Comparison of ENCODE assay signal across 2 cellular contexts in the genomic region with DNA sequence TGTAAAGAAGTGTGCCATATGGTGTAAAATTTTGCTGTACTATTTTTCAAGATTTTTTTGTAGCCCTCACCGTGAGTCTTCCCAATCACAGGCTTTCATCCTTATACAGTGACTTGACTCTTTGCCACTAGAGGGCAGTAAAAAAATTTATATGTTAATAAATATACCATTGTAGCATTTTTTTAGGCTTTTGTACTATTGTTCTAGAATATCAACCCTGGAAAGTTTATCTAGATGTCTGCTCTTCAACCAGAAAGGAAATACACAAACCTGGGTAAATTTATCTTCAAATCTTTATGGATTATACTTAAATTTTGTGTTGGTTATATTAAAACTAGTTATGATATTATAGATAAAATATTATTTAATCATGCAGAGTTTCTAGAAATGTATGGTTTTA.
A peak's percentile ranks its signal among the peaks of the same experiment; 100 is the strongest.
TF ChIP-seq lines count a peak whose summit lies in the region.

No MANE protein-coding gene starts in this region.

TF ChIP-seq in GM12878, 131 proteins besides CTCF, POLR2A, EP300 and RAD21 (continued from another document):
- no peak for TF ChIP-seq HCFC1 (IDR thresholded peaks at IDR 0.05; ENCODE audit: low read length)
- no peak for TF ChIP-seq CREM (IDR thresholded peaks at IDR 0.05; ENCODE audit: low read depth)
- TF ChIP-seq ZNF217 (IDR thresholded peaks at IDR 0.05) = no peak
- no peak for TF ChIP-seq MXI1 (IDR thresholded peaks at IDR 0.05; ENCODE audit: low read depth, low read length)
- TF ChIP-seq, protein P1, sequence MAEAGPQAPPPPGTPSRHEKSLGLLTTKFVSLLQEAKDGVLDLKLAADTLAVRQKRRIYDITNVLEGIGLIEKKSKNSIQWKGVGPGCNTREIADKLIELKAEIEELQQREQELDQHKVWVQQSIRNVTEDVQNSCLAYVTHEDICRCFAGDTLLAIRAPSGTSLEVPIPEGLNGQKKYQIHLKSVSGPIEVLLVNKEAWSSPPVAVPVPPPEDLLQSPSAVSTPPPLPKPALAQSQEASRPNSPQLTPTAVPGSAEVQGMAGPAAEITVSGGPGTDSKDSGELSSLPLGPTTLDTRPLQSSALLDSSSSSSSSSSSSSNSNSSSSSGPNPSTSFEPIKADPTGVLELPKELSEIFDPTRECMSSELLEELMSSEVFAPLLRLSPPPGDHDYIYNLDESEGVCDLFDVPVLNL (IDR thresholded peaks at IDR 0.05; ENCODE audit: low read depth, low read length) = no peak
- peak; percentile 63; the same call in 1 of the 2 replicates for TF ChIP-seq SMC3 (IDR thresholded peaks at IDR 0.05; ENCODE audit: borderline replicate concordance, low read length)
- TF ChIP-seq, protein P2, sequence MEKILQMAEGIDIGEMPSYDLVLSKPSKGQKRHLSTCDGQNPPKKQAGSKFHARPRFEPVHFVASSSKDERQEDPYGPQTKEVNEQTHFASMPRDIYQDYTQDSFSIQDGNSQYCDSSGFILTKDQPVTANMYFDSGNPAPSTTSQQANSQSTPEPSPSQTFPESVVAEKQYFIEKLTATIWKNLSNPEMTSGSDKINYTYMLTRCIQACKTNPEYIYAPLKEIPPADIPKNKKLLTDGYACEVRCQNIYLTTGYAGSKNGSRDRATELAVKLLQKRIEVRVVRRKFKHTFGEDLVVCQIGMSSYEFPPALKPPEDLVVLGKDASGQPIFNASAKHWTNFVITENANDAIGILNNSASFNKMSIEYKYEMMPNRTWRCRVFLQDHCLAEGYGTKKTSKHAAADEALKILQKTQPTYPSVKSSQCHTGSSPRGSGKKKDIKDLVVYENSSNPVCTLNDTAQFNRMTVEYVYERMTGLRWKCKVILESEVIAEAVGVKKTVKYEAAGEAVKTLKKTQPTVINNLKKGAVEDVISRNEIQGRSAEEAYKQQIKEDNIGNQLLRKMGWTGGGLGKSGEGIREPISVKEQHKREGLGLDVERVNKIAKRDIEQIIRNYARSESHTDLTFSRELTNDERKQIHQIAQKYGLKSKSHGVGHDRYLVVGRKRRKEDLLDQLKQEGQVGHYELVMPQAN (conservative IDR thresholded peaks at IDR 0.05) = no peak
- TF ChIP-seq CBFB (IDR thresholded peaks at IDR 0.05; ENCODE audit: low read depth) = no peak

TF ChIP-seq in HepG2, 621 proteins besides CTCF, POLR2A, EP300 and RAD21 (continued from another document):
- TF ChIP-seq, protein P3, sequence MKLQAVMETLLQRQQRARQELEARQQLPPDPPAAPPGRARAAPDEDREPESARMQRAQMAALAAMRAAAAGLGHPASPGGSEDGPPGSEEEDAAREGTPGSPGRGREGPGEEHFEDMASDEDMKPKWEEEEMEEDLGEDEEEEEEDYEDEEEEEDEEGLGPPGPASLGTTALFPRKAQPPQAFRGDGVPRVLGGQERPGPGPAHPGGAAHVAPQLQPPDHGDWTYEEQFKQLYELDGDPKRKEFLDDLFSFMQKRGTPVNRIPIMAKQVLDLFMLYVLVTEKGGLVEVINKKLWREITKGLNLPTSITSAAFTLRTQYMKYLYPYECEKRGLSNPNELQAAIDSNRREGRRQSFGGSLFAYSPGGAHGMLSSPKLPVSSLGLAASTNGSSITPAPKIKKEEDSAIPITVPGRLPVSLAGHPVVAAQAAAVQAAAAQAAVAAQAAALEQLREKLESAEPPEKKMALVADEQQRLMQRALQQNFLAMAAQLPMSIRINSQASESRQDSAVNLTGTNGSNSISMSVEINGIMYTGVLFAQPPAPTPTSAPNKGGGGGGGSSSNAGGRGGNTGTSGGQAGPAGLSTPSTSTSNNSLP (IDR thresholded peaks at IDR 0.05; ENCODE audit: low read depth, low read length) = 0 out of 2 replicates have a peak, but pooled peaks have one; percentile 40
- no peak for TF ChIP-seq ZNF343 (CRISPR knock-in tag; IDR thresholded peaks at IDR 0.05)
